1 cellular context compared by ENCODE assay signal in genomic region chr6:142845624-142846458, GRCh38.
A peak's percentile ranks its signal among the peaks of the same experiment; 100 is the strongest.
TF ChIP-seq lines count a peak whose summit lies in the region.

No MANE protein-coding gene starts in this region.

TF ChIP-seq in HEK293, 187 proteins besides CTCF, POLR2A, EP300 and RAD21 (continued from another document and continues in another):
- no peak for TF ChIP-seq TSHZ1 (tag by site-specific recombination; IDR thresholded peaks at IDR 0.05; ENCODE audit: borderline replicate concordance)
- no peak for TF ChIP-seq SP3 (tag by site-specific recombination; IDR thresholded peaks at IDR 0.05)
- no peak for TF ChIP-seq KLF10 (tag by site-specific recombination; IDR thresholded peaks at IDR 0.05)
- TF ChIP-seq ZNF510 (tag by site-specific recombination; IDR thresholded peaks at IDR 0.05; ENCODE audit: insufficient replicate concordance): no peak
- TF ChIP-seq ELK4 (IDR thresholded peaks at IDR 0.05; ENCODE audit: borderline replicate concordance, low read depth, low read length): no peak
- no peak for TF ChIP-seq ZNF560 (tag by site-specific recombination; IDR thresholded peaks at IDR 0.05; ENCODE audit: borderline replicate concordance)
- TF ChIP-seq ZNF501 (tag by site-specific recombination; IDR thresholded peaks at IDR 0.05): no peak
- no peak for TF ChIP-seq ZNF18 (tag by site-specific recombination; IDR thresholded peaks at IDR 0.05)
- no peak for TF ChIP-seq ZNF629 (tag by site-specific recombination; IDR thresholded peaks at IDR 0.05)
- no peak for TF ChIP-seq ZNF280C (tag by site-specific recombination; IDR thresholded peaks at IDR 0.05)
- TF ChIP-seq ZNF768 (tag by site-specific recombination; IDR thresholded peaks at IDR 0.05): no peak
- no peak for TF ChIP-seq ZNF514 (tag by site-specific recombination; IDR thresholded peaks at IDR 0.05)
- peak; percentile 44; the same call in 1 of the 2 replicates for TF ChIP-seq ZNF449 (tag by site-specific recombination; IDR thresholded peaks at IDR 0.05)
- TF ChIP-seq ZNF266 (tag by site-specific recombination; IDR thresholded peaks at IDR 0.05; ENCODE audit: low read depth): no peak
- peak; percentile 93 for TF ChIP-seq TCF7L2 (IDR thresholded peaks at IDR 0.05; ENCODE audit: borderline replicate concordance, low read depth, low read length)
- peak; percentile 39; the same call in 1 of the 2 replicates for TF ChIP-seq ZBTB44 (tag by site-specific recombination; IDR thresholded peaks at IDR 0.05)
- TF ChIP-seq SALL2 (tag by site-specific recombination; IDR thresholded peaks at IDR 0.05; ENCODE audit: borderline replicate concordance): no peak
- no peak for TF ChIP-seq ZNF704 (tag by site-specific recombination; IDR thresholded peaks at IDR 0.05)
- no peak for TF ChIP-seq ZNF274 (IDR thresholded peaks at IDR 0.05; ENCODE audit: low read length)
- TF ChIP-seq ZNF274 (tag by site-specific recombination; IDR thresholded peaks at IDR 0.05; ENCODE audit: borderline replicate concordance): no peak
- TF ChIP-seq ZNF362 (tag by site-specific recombination; IDR thresholded peaks at IDR 0.05): no peak
- TF ChIP-seq ZBTB48 (tag by site-specific recombination; IDR thresholded peaks at IDR 0.05): no peak
- no peak for TF ChIP-seq ZNF214 (tag by site-specific recombination; IDR thresholded peaks at IDR 0.05; ENCODE audit: borderline replicate concordance)
- TF ChIP-seq KLF16 (tag by site-specific recombination; IDR thresholded peaks at IDR 0.05): no peak
- TF ChIP-seq SP7 (tag by site-specific recombination; IDR thresholded peaks at IDR 0.05): no peak
- no peak for TF ChIP-seq ZNF530 (tag by site-specific recombination; IDR thresholded peaks at IDR 0.05; ENCODE audit: low read depth)
- TF ChIP-seq ZFP41 (tag by site-specific recombination; IDR thresholded peaks at IDR 0.05; ENCODE audit: borderline replicate concordance): no peak
- no peak for TF ChIP-seq ZNF292 (tag by site-specific recombination; IDR thresholded peaks at IDR 0.05; ENCODE audit: borderline replicate concordance, low read depth)
- no peak for TF ChIP-seq ZFP69B (tag by site-specific recombination; IDR thresholded peaks at IDR 0.05)
- TF ChIP-seq ZNF19 (tag by site-specific recombination; IDR thresholded peaks at IDR 0.05; ENCODE audit: low read depth): no peak
- no peak for TF ChIP-seq ZNF433 (tag by site-specific recombination; IDR thresholded peaks at IDR 0.05; ENCODE audit: low read depth)
- peak; percentile 84 for TF ChIP-seq ZIC2 (tag by site-specific recombination; IDR thresholded peaks at IDR 0.05)
- TF ChIP-seq ZNF211 (tag by site-specific recombination; IDR thresholded peaks at IDR 0.05; ENCODE audit: low read depth): no peak
- TF ChIP-seq MEIS1 (CRISPR knock-in tag; IDR thresholded peaks at IDR 0.05; ENCODE audit: borderline replicate concordance): no peak
- TF ChIP-seq PRDM4 (tag by site-specific recombination; IDR thresholded peaks at IDR 0.05): no peak
- TF ChIP-seq ZNF488 (tag by site-specific recombination; IDR thresholded peaks at IDR 0.05): no peak
- TF ChIP-seq GLIS2 (tag by site-specific recombination; IDR thresholded peaks at IDR 0.05): peak; percentile 65
- TF ChIP-seq PATZ1 (tag by site-specific recombination; IDR thresholded peaks at IDR 0.05): 0 out of 2 replicates have a peak, but pooled peaks have one; percentile 22
